Comparison of ENCODE assay signal across 12 cellular contexts in genomic region chr9:135796784-135797462, GRCh38.
DNase-seq lines count a peak whose midpoint lies in the region; ATAC-seq and TF ChIP-seq lines count a peak whose summit lies in the region.
"Had no signal": no experiment of that assay in that cellular context is flagged by ENCODE, and none has a peak within 500 bp of the region (broad histone marks: within the 10 kb centered on the region; RNA-seq: fewer than 3 reads in every experiment).

No MANE protein-coding gene starts in this region.

- peaks cover 10% of the 10 kb centered on the region for H3K27me3 Mint-ChIP-seq in stimulated activated naive CD8-positive, alpha-beta T cell treated with anti-CD3 and anti-CD28 coated beads, Interleukin-15, amount 100 ng/mL, for 72 hours

- no peak overlapping the region for H3K14ac ChIP-seq in mesenchymal stem cell (ENCODE audit: low read length in 2 of 2)

- no peak overlapping the region for H3K23ac ChIP-seq in mesenchymal stem cell (ENCODE audit: low read length in 2 of 2)

- no peak overlapping the region for H2AFZ ChIP-seq in mesenchymal stem cell (ENCODE audit: low read depth, low read length)
- H2AFZ ChIP-seq in Karpas-422 (ENCODE audit: low read length) = no peak overlapping the region

- H3K9ac ChIP-seq in mesenchymal stem cell (ENCODE audit: low read length) (no peak overlapping the region), Karpas-422 (ENCODE audit: low read length) (no peak overlapping the region)

- 85% methylated on average over 22 of the region's 22 CpGs for WGBS in mesenchymal stem cell

- H3K4me1 ChIP-seq in mesenchymal stem cell (ENCODE audit: control insufficient read depth, insufficient read depth, low read depth, low read length) = peaks cover 2% of the 10 kb centered on the region
- H3K4me1 ChIP-seq in ascending aorta = peaks cover 0 to 6% of the 10 kb centered on the region in 2 donors
- H3K4me1 ChIP-seq in Karpas-422 (ENCODE audit: low read length) = no peaks in the 10 kb centered on the region

- H3K27ac Mint-ChIP-seq in stimulated activated naive CD8-positive, alpha-beta T cell treated with anti-CD3 and anti-CD28 coated beads, Interleukin-15, amount 100 ng/mL, for 72 hours = no peak overlapping the region
- H3K27ac Mint-ChIP-seq: T-helper 1 cell treated with Interleukin-12 subunit alpha and Interleukin-12 subunit beta and Interleukin-4 antibody, amounts not matched to agents 30 μg/mL and 1 μg/mL, for 36 hours had no signal

- peak overlapping the region; percentile 2 for H2BK15ac ChIP-seq in mesenchymal stem cell (ENCODE audit: low read depth, poor library complexity, severe bottlenecking)

- no peaks in the 10 kb centered on the region for H3K79me2 ChIP-seq in Karpas-422 (ENCODE audit: low read length)

- no peak overlapping the region for H4K8ac ChIP-seq in mesenchymal stem cell (ENCODE audit: low read length)

- H4K20me1 ChIP-seq in Karpas-422 (ENCODE audit: insufficient read depth, low read depth, low read length) = no peaks in the 10 kb centered on the region; the same call in 1 of the 2 replicates

- no peak overlapping the region for H2BK12ac ChIP-seq in mesenchymal stem cell (ENCODE audit: low read length in 2 of 2)

- H3K4me3 Mint-ChIP-seq in stimulated activated naive CD8-positive, alpha-beta T cell treated with anti-CD3 and anti-CD28 coated beads, Interleukin-15, amount 100 ng/mL, for 72 hours = no peak overlapping the region
- H3K4me3 Mint-ChIP-seq: T-helper 1 cell treated with Interleukin-12 subunit alpha and Interleukin-12 subunit beta and Interleukin-4 antibody, amounts not matched to agents 30 μg/mL and 1 μg/mL, for 36 hours had no signal

- H3K4ac ChIP-seq in mesenchymal stem cell (ENCODE audit: low read depth in 1 of 2, low read length in 2 of 2) = no peak overlapping the region

- ATAC-seq in stimulated activated naive CD8-positive, alpha-beta T cell treated with anti-CD3 and anti-CD28 coated beads, Interleukin-15, amount 100 ng/mL, for 72 hours = peak; percentile 9
- no peak for ATAC-seq in stimulated activated naive CD8-positive, alpha-beta T cell treated with anti-CD3 and anti-CD28 coated beads, Interleukin-15, Interleukin-2, amounts not matched to agents 100 U/mL and 50 U/mL, for 24 hours

- H3K18ac ChIP-seq in mesenchymal stem cell (ENCODE audit: low read depth in 1 of 2, low read length in 2 of 2) = no peak overlapping the region

- no peak overlapping the region for H2BK5ac ChIP-seq in mesenchymal stem cell (ENCODE audit: low read depth, low read length, poor library complexity, severe bottlenecking)

- TF ChIP-seq CTCF in ascending aorta (IDR thresholded peaks at IDR 0.05) = no peak

- DNase-seq in DMS 273 (lab: John Stamatoyannopoulos, UW; ENCODE audit: unreplicated experiment) (peak; percentile 56), DMS 273 treated with DMSO at 0.1 percent for 48 hours (lab: John Stamatoyannopoulos, UW) (no peak), mesenchymal stem cell (no peak), ascending aorta (ENCODE audit: low spot score in 2 of 2) (no peak), NCI-H2227 treated with DMSO at 0.1 percent for 48 hours (lab: John Stamatoyannopoulos, UW) (no peak), Karpas-422 (no peak)
- DNase-seq in stimulated activated naive CD8-positive, alpha-beta T cell treated with anti-CD3 and anti-CD28 coated beads, Interleukin-15, amount 100 ng/mL, for 72 hours = no peak
- no peak for DNase-seq in stimulated activated naive CD8-positive, alpha-beta T cell treated with anti-CD3 and anti-CD28 coated beads, Interleukin-15, Interleukin-2, amounts not matched to agents 100 U/mL and 50 U/mL, for 24 hours
- DNase-seq: GDM1, NCI-H1436 treated with DMSO at 0.1 percent for 48 hours had no signal

- H3K27me3 ChIP-seq in mesenchymal stem cell (ENCODE audit: control insufficient read depth in 1 of 2, insufficient read depth in 1 of 2, low read length in 2 of 2) (peaks cover 10 to 55% of the 10 kb centered on the region in 2 experiments), ascending aorta (no peaks in the 10 kb centered on the region), Karpas-422 (ENCODE audit: low read length) (no peaks in the 10 kb centered on the region)

- no peak overlapping the region for H4K91ac ChIP-seq in mesenchymal stem cell (ENCODE audit: low read length)

- no peaks in the 10 kb centered on the region for H3K9me3 ChIP-seq in mesenchymal stem cell (ENCODE audit: control insufficient read depth, low read length)
- no peaks in the 10 kb centered on the region for H3K9me3 ChIP-seq in ascending aorta
- no peaks in the 10 kb centered on the region for H3K9me3 ChIP-seq in Karpas-422 (ENCODE audit: low read length)

- H3K79me1 ChIP-seq in mesenchymal stem cell (replicated peaks; ENCODE audit: low read length, poor library complexity, severe bottlenecking) = no peaks in the 10 kb centered on the region

- no peaks in the 10 kb centered on the region for H3K4me1 Mint-ChIP-seq in stimulated activated naive CD8-positive, alpha-beta T cell treated with anti-CD3 and anti-CD28 coated beads, Interleukin-15, amount 100 ng/mL, for 72 hours

- H3K9me2 ChIP-seq in Karpas-422 (replicated peaks; ENCODE audit: insufficient read depth, low read length) = no peaks in the 10 kb centered on the region

- H3K27ac ChIP-seq in mesenchymal stem cell (ENCODE audit: low read length, poor library complexity, severe bottlenecking) = no peak overlapping the region
- H3K27ac ChIP-seq in ascending aorta = no peak overlapping the region
- no peak overlapping the region for H3K27ac ChIP-seq in Karpas-422 (ENCODE audit: low read length)
- H3K27ac ChIP-seq: 22Rv1 had no signal

- no peaks in the 10 kb centered on the region for H3K9me3 Mint-ChIP-seq in stimulated activated naive CD8-positive, alpha-beta T cell treated with anti-CD3 and anti-CD28 coated beads, Interleukin-15, amount 100 ng/mL, for 72 hours
- H3K9me3 Mint-ChIP-seq: T-helper 1 cell treated with Interleukin-12 subunit alpha and Interleukin-12 subunit beta and Interleukin-4 antibody, amounts not matched to agents 30 μg/mL and 1 μg/mL, for 36 hours had no signal

- H3K4me2 ChIP-seq in mesenchymal stem cell (ENCODE audit: low read length, poor library complexity, severe bottlenecking) (no peak overlapping the region), Karpas-422 (ENCODE audit: low read depth, low read length, poor library complexity, severe bottlenecking) (no peak overlapping the region)

- H3K4me3 ChIP-seq in mesenchymal stem cell (ENCODE audit: insufficient read depth in 1 of 2, low read depth in 1 of 2, low read length in 2 of 2) = no peak overlapping the region
- no peak overlapping the region for H3K4me3 ChIP-seq in ascending aorta
- H3K4me3 ChIP-seq in Karpas-422 (ENCODE audit: low read length) = no peak overlapping the region

- H2BK120ac ChIP-seq in mesenchymal stem cell (ENCODE audit: low read depth, low read length) = no peak overlapping the region

- H3K36me3 ChIP-seq in mesenchymal stem cell (ENCODE audit: control insufficient read depth in 1 of 2, insufficient read depth in 2 of 2, low read depth in 1 of 2, low read length in 2 of 2) (no peaks in the 10 kb centered on the region), ascending aorta (no peaks in the 10 kb centered on the region), Karpas-422 (ENCODE audit: insufficient read depth, low read length) (no peaks in the 10 kb centered on the region)

- intact Hi-C loops in ascending aorta (cut with DNase I) = no loop called here

- no peak overlapping the region for H2AK5ac ChIP-seq in mesenchymal stem cell (ENCODE audit: low read length, severe bottlenecking)
